9 cellular contexts compared by ENCODE assay signal in genomic region chr10:51010977-51011376, GRCh38.
DNase-seq lines count a peak whose midpoint lies in the region; ATAC-seq and TF ChIP-seq lines count a peak whose summit lies in the region.
"Had no signal": no experiment of that assay in that cellular context is flagged by ENCODE, and none has a peak within 500 bp of the region (broad histone marks: within the 10 kb centered on the region; RNA-seq: fewer than 3 reads in every experiment).

No MANE protein-coding gene starts in this region.

- no peak overlapping the region for H3K9ac ChIP-seq in Karpas-422 (ENCODE audit: low read length)

- DNase-seq in Caco-2 (peak in 1 of 2 experiments; percentile 63), Karpas-422 (peak; percentile 77), astrocyte of the spinal cord (ENCODE audit: low read depth, low spot score) (peak; percentile 42), left lobe of liver (ENCODE audit: low spot score) (no peak)
- DNase-seq in NK-92 treated with Interleukin-12 subunit alpha and Interleukin-12 subunit beta, amount 100 ng/mL, for 24 hours (lab: John Stamatoyannopoulos, UW): no peak
- no peak for DNase-seq in activated naive CD8-positive, alpha-beta T cell treated with anti-CD3 and anti-CD28 coated beads for 36 hours

- no peaks in the 10 kb centered on the region for H4K20me1 ChIP-seq in Karpas-422 (ENCODE audit: insufficient read depth, low read depth, low read length)

- ATAC-seq in GM19351 (IDR thresholded peaks at IDR 0.05; ENCODE audit: unreplicated experiment): peak; percentile 84
- peak; percentile 85 for ATAC-seq in left lobe of liver
- ATAC-seq in HG03139 (IDR thresholded peaks at IDR 0.05; ENCODE audit: unreplicated experiment): no peak

- H3K79me2 ChIP-seq in Karpas-422 (ENCODE audit: low read length): no peaks in the 10 kb centered on the region

- H3K27ac ChIP-seq in Karpas-422 (ENCODE audit: low read length): no peak overlapping the region
- H3K27ac ChIP-seq: SK-N-MC had no signal

- no peaks in the 10 kb centered on the region for H3K9me3 Mint-ChIP-seq in Caco-2 (ENCODE audit: unreplicated experiment)
- H3K9me3 Mint-ChIP-seq in activated naive CD8-positive, alpha-beta T cell treated with anti-CD3 and anti-CD28 coated beads for 36 hours: no peaks in the 10 kb centered on the region

- H3K36me3 ChIP-seq in Caco-2 (ENCODE audit: control insufficient read depth, insufficient read depth, low read length): no peaks in the 10 kb centered on the region
- no peaks in the 10 kb centered on the region for H3K36me3 ChIP-seq in Karpas-422 (ENCODE audit: insufficient read depth, low read length)

- no peak overlapping the region for H2AFZ ChIP-seq in Karpas-422 (ENCODE audit: low read length)

- H3K4me3 ChIP-seq in Caco-2 (ENCODE audit: low read depth, low read length): no peak overlapping the region
- no peak overlapping the region for H3K4me3 ChIP-seq in Karpas-422 (ENCODE audit: low read length)
- H3K4me3 ChIP-seq in astrocyte of the spinal cord (ENCODE audit: low read depth, low read length): no peak overlapping the region
- H3K4me3 ChIP-seq: SK-N-MC had no signal

- intact Hi-C loops in Caco-2 (cut with micrococcal nuclease; ENCODE audit: unreplicated experiment): loop anchor here (1.0 to 5.0 kb wide), 3 partner anchors 21 to 1206 kb away; no protein-coding TSS in a partner anchor

- CTCF ChIA-PET in Caco-2 (lab: Charles Lee): no interaction called here

- no peaks in the 10 kb centered on the region for H3K4me1 ChIP-seq in Caco-2
- H3K4me1 ChIP-seq in Karpas-422 (ENCODE audit: low read length): no peaks in the 10 kb centered on the region

- BruUV-seq in Caco-2 (replicated peaks; lab: Mats Ljungman, UMichigan): no TSS peak

- no peaks in the 10 kb centered on the region for H3K4me1 Mint-ChIP-seq in Caco-2 (ENCODE audit: low read depth, unreplicated experiment)
- no peaks in the 10 kb centered on the region for H3K4me1 Mint-ChIP-seq in activated naive CD8-positive, alpha-beta T cell treated with anti-CD3 and anti-CD28 coated beads for 36 hours

- H3K9me2 ChIP-seq in Karpas-422 (replicated peaks; ENCODE audit: insufficient read depth, low read length): no peaks in the 10 kb centered on the region

- in situ Hi-C loops in astrocyte of the spinal cord (cut with HindIII; ENCODE audit: low sequenced_read_pairs): no loop called here

- H3K36me3 Mint-ChIP-seq in Caco-2 (ENCODE audit: insufficient read depth, unreplicated experiment): no peaks in the 10 kb centered on the region
- no peaks in the 10 kb centered on the region for H3K36me3 Mint-ChIP-seq in activated naive CD8-positive, alpha-beta T cell treated with anti-CD3 and anti-CD28 coated beads for 36 hours

- peak; percentile 82 to 96 for TF ChIP-seq CTCF in Caco-2 (IDR thresholded peaks at IDR 0.05; ENCODE audit: insufficient read depth in 1 of 2, low read depth in 1 of 2, low read length in 1 of 2, severe bottlenecking in 1 of 2, unreplicated experiment in 1 of 2)
- peak; percentile 76 for TF ChIP-seq CTCF in astrocyte of the spinal cord (IDR thresholded peaks at IDR 0.05; ENCODE audit: low read depth, low read length)

- peaks cover 11% of the 10 kb centered on the region for H3K27me3 Mint-ChIP-seq in Caco-2 (ENCODE audit: insufficient read depth, unreplicated experiment)
- H3K27me3 Mint-ChIP-seq in activated naive CD8-positive, alpha-beta T cell treated with anti-CD3 and anti-CD28 coated beads for 36 hours: peaks cover 16% of the 10 kb centered on the region

- H3K27me3 ChIP-seq in Caco-2 (replicated peaks; ENCODE audit: control insufficient read depth, insufficient read depth, low read length) (no peaks in the 10 kb centered on the region), Karpas-422 (ENCODE audit: low read length) (no peaks in the 10 kb centered on the region)

- no peaks in the 10 kb centered on the region for H3K9me3 ChIP-seq in Caco-2
- no peaks in the 10 kb centered on the region for H3K9me3 ChIP-seq in Karpas-422 (ENCODE audit: low read length)

- no peak overlapping the region for H3K4me2 ChIP-seq in Karpas-422 (ENCODE audit: low read depth, low read length, poor library complexity, severe bottlenecking)

- H3K27ac Mint-ChIP-seq in Caco-2 (ENCODE audit: unreplicated experiment): no peak overlapping the region
- H3K27ac Mint-ChIP-seq in activated naive CD8-positive, alpha-beta T cell treated with anti-CD3 and anti-CD28 coated beads for 36 hours: no peak overlapping the region

- no peak overlapping the region for H3K4me3 Mint-ChIP-seq in Caco-2 (ENCODE audit: unreplicated experiment)
- H3K4me3 Mint-ChIP-seq in activated naive CD8-positive, alpha-beta T cell treated with anti-CD3 and anti-CD28 coated beads for 36 hours: no peak overlapping the region

- POLR2A ChIA-PET in Caco-2 (lab: Charles Lee): no interaction called here

Comparison
In these comparisons a context has a peak if more than half of its experiments do, and no peak if none do; other contexts are left out.
1. DNase-seq: peak in Karpas-422 (single experiment) and astrocyte of the spinal cord (single experiment); none in left lobe of liver (single experiment), NK-92 treated with Interleukin-12 subunit alpha and Interleukin-12 subunit beta, amount 100 ng/mL, for 24 hours (single experiment) and activated naive CD8-positive, alpha-beta T cell treated with anti-CD3 and anti-CD28 coated beads for 36 hours (single experiment).